9 cellular contexts compared by ENCODE assay signal in the genomic region with DNA sequence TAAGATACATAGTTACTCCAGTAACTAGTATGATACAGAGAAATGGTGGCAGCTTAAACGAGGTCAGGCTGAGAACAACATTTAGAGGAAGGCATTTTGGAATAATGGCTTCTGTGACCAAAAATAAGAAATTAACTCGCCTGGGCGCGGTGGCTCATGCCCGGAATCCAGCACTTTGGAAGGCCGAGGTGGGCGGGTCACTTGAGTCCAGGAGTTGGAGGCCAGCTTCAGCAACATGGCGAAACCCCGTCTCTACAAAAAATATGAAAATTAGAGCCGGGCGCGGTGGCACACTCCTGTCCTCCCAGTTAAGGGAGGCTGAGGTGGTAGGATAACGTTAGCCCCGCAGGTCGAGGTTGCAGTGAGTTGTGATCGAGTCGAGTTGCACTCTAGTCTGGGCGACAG. TPM values are rescaled to one million over a fixed set of nuclear protein-coding genes. Genes with fewer than 3 reads are reported as not detected.
A peak's percentile ranks its signal among the peaks of the same experiment; 100 is the strongest.
DNase-seq lines count a peak whose midpoint lies in the region; ATAC-seq and TF ChIP-seq lines count a peak whose summit lies in the region.
"Had no signal": no experiment of that assay in that cellular context is flagged by ENCODE, and none has a peak within 500 bp of the region (broad histone marks: within the 10 kb centered on the region; RNA-seq: fewer than 3 reads in every experiment).

No MANE protein-coding gene starts in this region.

- H3K9ac ChIP-seq in BLaER1, result peak overlapping the region; percentile 97; the same call in 1 of the 2 replicates

- H3K36me3 ChIP-seq in BLaER1, result no peaks in the 10 kb centered on the region

- H3K4me2 ChIP-seq in BLaER1, result peak overlapping the region; percentile 76

- H4K20me1 ChIP-seq in BLaER1, result peaks cover 62% of the 10 kb centered on the region

- H3K27ac ChIP-seq in BLaER1, result peak overlapping the region; percentile 94

- no peaks in the 10 kb centered on the region for H3K9me3 Mint-ChIP-seq in central memory CD8-positive, alpha-beta T cell
- no peaks in the 10 kb centered on the region for H3K9me3 Mint-ChIP-seq in nephron

- no peaks in the 10 kb centered on the region for H3K9me3 ChIP-seq in BLaER1

- no peak for TF ChIP-seq CTCF in nephron (IDR thresholded peaks at IDR 0.05; ENCODE audit: unreplicated experiment in 3 of 3)

- peak overlapping the region; percentile 88 for H3K27ac Mint-ChIP-seq in central memory CD8-positive, alpha-beta T cell (ENCODE audit: low read depth)
- peak overlapping the region; percentile 94 to 98 (median 98) for H3K27ac Mint-ChIP-seq in nephron

- H3K27me3 ChIP-seq in BLaER1, result no peaks in the 10 kb centered on the region

- DNase-seq in Jurkat, Clone E6-1 (ENCODE audit: low read depth, low spot score), result no peak
- peak in 1 of 2 donors; percentile 6 for DNase-seq in central memory CD8-positive, alpha-beta T cell (ENCODE audit: low spot score in 2 of 2)
- no peak for DNase-seq in RPMI8226
- no peak for DNase-seq in NOMO-1 treated with DMSO at 0.1 percent for 48 hours (lab: John Stamatoyannopoulos, UW; ENCODE audit: unreplicated experiment)
- DNase-seq in stimulated activated naive CD4-positive, alpha-beta T cell (lab: John Stamatoyannopoulos, UW), result no peak
- DNase-seq: NCI-H1930 had no signal

- peaks cover 52% of the 10 kb centered on the region for H3K4me1 Mint-ChIP-seq in central memory CD8-positive, alpha-beta T cell
- H3K4me1 Mint-ChIP-seq in nephron, result peaks cover 54% of the 10 kb centered on the region

- ATAC-seq in central memory CD8-positive, alpha-beta T cell (replicated peaks; ENCODE audit: extremely low read depth, poor library complexity, severe bottlenecking), result no peak
- no peak for ATAC-seq in GM19397 (IDR thresholded peaks at IDR 0.05; ENCODE audit: unreplicated experiment)

- peaks cover 7% of the 10 kb centered on the region for H3K36me3 Mint-ChIP-seq in central memory CD8-positive, alpha-beta T cell (ENCODE audit: insufficient read depth)
- H3K36me3 Mint-ChIP-seq in nephron (ENCODE audit: low read depth), result no peaks in the 10 kb centered on the region

- peak overlapping the region; percentile 99 for H3K4me3 ChIP-seq in BLaER1
- peak overlapping the region; percentile 72 for H3K4me3 ChIP-seq in Jurkat, Clone E6-1 (ENCODE audit: low read length)

- no peaks in the 10 kb centered on the region for H3K27me3 Mint-ChIP-seq in central memory CD8-positive, alpha-beta T cell
- H3K27me3 Mint-ChIP-seq in nephron (ENCODE audit: low read depth), result peaks cover 12% of the 10 kb centered on the region

- peak overlapping the region; percentile 86 for H3K4me3 Mint-ChIP-seq in central memory CD8-positive, alpha-beta T cell
- peak overlapping the region; percentile 88 to 98 (median 98) for H3K4me3 Mint-ChIP-seq in nephron

- peaks cover 60% of the 10 kb centered on the region for H3K4me1 ChIP-seq in BLaER1

RNA-seq across cellular contexts. Expression of gene IGF2R, which starts 1.8 kb away (rescaled TPM):
- 53.7 TPM for polyA plus RNA-seq in Jurkat, Clone E6-1 (2012; ENCODE audit: insufficient read depth, insufficient read length)
